Comparison of ENCODE assay signal across 1 cellular context in the genomic region with DNA sequence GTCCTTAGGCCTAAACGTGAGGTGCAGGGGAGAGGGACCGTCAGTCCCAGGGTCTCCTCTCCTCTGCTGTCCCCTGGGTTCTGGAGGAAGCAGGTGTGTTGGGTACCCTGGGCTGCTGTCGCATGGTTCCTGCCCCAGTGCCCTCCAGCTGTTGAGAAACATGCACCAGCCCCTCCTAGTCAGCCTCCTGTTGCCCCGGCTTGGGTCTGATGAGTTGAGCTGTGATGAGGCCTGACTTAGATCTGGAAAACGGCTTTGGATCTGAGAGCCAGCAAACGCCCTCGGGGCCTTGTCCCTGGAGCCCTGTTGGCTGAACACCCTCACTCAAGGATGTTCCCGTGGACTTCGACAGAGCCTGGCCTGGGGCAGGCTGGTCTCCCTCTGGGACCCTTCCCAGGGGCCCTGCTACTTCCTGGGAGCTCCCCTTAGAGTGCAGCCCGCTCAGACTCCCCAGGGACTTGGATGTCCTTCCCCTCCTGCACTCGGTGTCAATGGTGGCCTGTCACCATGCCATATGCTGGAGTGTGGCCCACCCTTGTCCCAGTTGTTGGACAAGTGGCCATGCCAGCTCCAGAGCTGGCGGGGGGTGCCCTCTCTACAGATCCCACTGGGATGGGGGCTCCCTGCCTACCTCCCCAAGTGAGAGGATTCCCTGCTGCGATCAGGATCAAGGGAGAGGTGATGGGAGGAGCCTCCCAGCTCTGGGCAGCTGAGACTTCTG.
TF ChIP-seq lines count a peak whose summit lies in the region.

No MANE protein-coding gene starts in this region.

TF ChIP-seq in SK-N-SH treated with all-trans-retinoic acid at 6 μM for 48 hours, 23 proteins besides CTCF, POLR2A, EP300 and RAD21 (continued from another document):
- TF ChIP-seq ZFP3 (CRISPR knock-in tag; IDR thresholded peaks at IDR 0.05) (no peak), ZC3H10 (CRISPR knock-in tag; IDR thresholded peaks at IDR 0.05) (no peak), ZNF565 (CRISPR knock-in tag; conservative IDR thresholded peaks at IDR 0.05; ENCODE audit: low read depth) (no peak), ESRRG (CRISPR knock-in tag; IDR thresholded peaks at IDR 0.05) (no peak), PATZ1 (CRISPR knock-in tag; IDR thresholded peaks at IDR 0.05; ENCODE audit: borderline replicate concordance) (no peak), ZNF70 (CRISPR knock-in tag; IDR thresholded peaks at IDR 0.05) (no peak), ISL1 (CRISPR knock-in tag; IDR thresholded peaks at IDR 0.05) (no peak), TCF4 (CRISPR knock-in tag; IDR thresholded peaks at IDR 0.05; ENCODE audit: borderline replicate concordance) (no peak), SNAI2 (CRISPR knock-in tag; IDR thresholded peaks at IDR 0.05) (no peak), RARB (CRISPR knock-in tag; IDR thresholded peaks at IDR 0.05) (no peak), OSR1 (CRISPR knock-in tag; IDR thresholded peaks at IDR 0.05) (no peak), BACH2 (CRISPR knock-in tag; IDR thresholded peaks at IDR 0.05; ENCODE audit: borderline replicate concordance) (no peak), CREB5 (CRISPR knock-in tag; IDR thresholded peaks at IDR 0.05; ENCODE audit: low read depth) (no peak), POU6F1 (CRISPR knock-in tag; IDR thresholded peaks at IDR 0.05; ENCODE audit: borderline replicate concordance, low read depth) (no peak), TOX (CRISPR knock-in tag; IDR thresholded peaks at IDR 0.05; ENCODE audit: borderline replicate concordance) (no peak)
